ENCODE assay signal across 8 cellular contexts in the genomic region with DNA sequence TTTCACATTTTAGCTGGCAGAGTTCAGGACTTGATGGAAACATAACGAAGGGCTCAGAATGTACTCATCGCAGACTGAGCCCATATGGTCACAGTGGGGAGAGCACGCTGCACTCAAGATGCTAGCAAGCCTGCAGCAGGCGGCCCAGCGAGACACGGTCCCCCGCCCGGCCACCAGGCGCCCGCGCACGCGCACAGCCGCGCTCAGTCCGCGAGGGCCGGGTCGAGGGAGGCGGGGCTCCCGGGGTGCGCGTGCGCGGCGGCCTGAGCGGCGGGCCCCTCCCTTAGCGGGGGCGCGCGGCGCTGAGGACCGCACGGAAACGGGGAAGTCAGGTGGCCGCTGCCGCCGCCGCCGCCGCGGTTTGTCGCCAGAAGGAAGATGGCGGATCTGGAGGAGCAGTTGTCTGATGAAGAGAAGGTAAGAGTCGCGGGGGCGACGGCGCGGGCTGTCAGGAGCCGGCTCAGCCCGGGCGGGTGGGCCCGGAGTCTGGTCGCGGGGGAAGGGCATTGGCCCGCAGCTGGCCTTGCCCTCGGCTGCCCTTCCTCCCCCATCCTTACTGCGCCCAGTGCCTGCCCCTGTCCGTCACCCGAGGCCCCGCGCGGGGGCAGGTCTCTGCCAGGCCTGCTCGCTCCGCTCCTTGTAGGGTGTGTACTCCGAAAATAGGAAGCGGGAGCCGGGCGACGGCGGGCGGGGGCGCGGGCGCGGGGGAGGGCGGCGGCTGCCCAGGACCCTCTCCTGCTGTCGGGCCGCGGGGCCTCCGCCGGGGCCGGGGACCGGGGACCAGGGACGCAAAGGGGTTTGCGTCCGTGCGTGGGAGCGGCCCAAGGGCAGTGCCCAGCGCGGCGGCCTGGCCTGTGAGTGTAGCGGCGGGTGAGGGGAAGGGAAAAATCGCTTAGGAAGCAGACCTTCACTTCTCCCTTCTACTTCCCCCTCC. TPM values are rescaled to one million over a fixed set of nuclear protein-coding genes. Genes with fewer than 3 reads are reported as not detected.
DNase-seq lines count a peak whose midpoint lies in the region; ATAC-seq, FAIRE-seq and TF ChIP-seq lines count a peak whose summit lies in the region.

A gene (plus strand): TSS at position 354 of the 934 bp plus-strand sequence. CDS start 25 bp downstream, at position 379.

- peak within 1 kb of the TSS; percentile 82 to 83 for H3K4me2 ChIP-seq in H1 (ENCODE audit: insufficient read depth in 1 of 2, low read depth in 2 of 2, low read length in 2 of 2)

- H3K36me3 ChIP-seq in HUES48 (ENCODE audit: control insufficient read depth, insufficient read depth, low read length) (no peaks in the 10 kb centered on the region), NT2/D1 (ENCODE audit: insufficient read depth, insufficient read length, low read length) (no peaks in the 10 kb centered on the region), H1 (ENCODE audit: control insufficient read depth in 2 of 4, insufficient read depth in 4 of 4, low read length in 3 of 4) (no peaks in the 10 kb centered on the region)

- no peak within 1 kb of the TSS for H3K23ac ChIP-seq in H1 (ENCODE audit: insufficient read length)

- H3K36me3 Mint-ChIP-seq in activated CD8-positive, alpha-beta memory T cell treated with anti-CD3 and anti-CD28 coated beads, Interleukin-2, amount 10 ng/mL, durations not matched to agents 7 days and 5 days: peaks cover 3% of the 10 kb centered on the region

- no peak within 1 kb of the TSS for H2BK20ac ChIP-seq in H1 (ENCODE audit: low read length)

- DNase-seq in D721Med (ENCODE audit: insufficient read length, low spot score): peak; percentile 79
- DNase-seq in NT2/D1 (ENCODE audit: low read depth, low spot score): peak; percentile 81
- DNase-seq in activated CD8-positive, alpha-beta memory T cell treated with anti-CD3 and anti-CD28 coated beads, Interleukin-2, amount 10 ng/mL, durations not matched to agents 7 days and 5 days: peak; percentile 94
- peak; percentile 63 to 95 for DNase-seq in H1 (ENCODE audit: low read depth in 1 of 2, low spot score in 2 of 2)
- DNase-seq in mesenteric fat pad (ENCODE audit: low spot score): peak; percentile 99
- DNase-seq in stimulated activated CD8-positive, alpha-beta memory T cell treated with anti-CD3 and anti-CD28 coated beads, Interleukin-15, amount 100 ng/mL, for 1 hour (ENCODE audit: low read depth): peak; percentile 84

- peak; percentile 67 to 75 for TF ChIP-seq POLR2A in H1 (IDR thresholded peaks at IDR 0.05; ENCODE audit: control extremely low read depth in 1 of 2, low read depth in 2 of 2, low read length in 2 of 2)

- TF ChIP-seq CTCF in D721Med (IDR thresholded peaks at IDR 0.05; ENCODE audit: insufficient read depth, missing control alignments) (no peak), H1 (IDR thresholded peaks at IDR 0.05; ENCODE audit: control extremely low read depth in 1 of 3, insufficient read depth in 1 of 3, low read depth in 1 of 3, low read length in 3 of 3) (peak in 2 of 3 experiments; percentile 9 to 40; a peak in 1 of 4 replicates)

- FAIRE-seq in D721Med (lab: Jason Lieb, UNC) (no peak), H1 (lab: Jason Lieb, UNC) (no peak)

- TF ChIP-seq RAD21 in H1 (IDR thresholded peaks at IDR 0.05 in 1 of 2, conservative IDR thresholded peaks at IDR 0.05 in 1 of 2; ENCODE audit: low read depth in 2 of 2, low read length in 2 of 2): no peak

- H3K27me3 ChIP-seq in HUES48 (ENCODE audit: control insufficient read depth, insufficient read depth, low read length): no peaks in the 10 kb centered on the region
- H3K27me3 ChIP-seq in NT2/D1 (ENCODE audit: insufficient read depth, insufficient read length): no peaks in the 10 kb centered on the region
- H3K27me3 ChIP-seq in H1 (replicated peaks in 1 of 4; ENCODE audit: control insufficient read depth in 3 of 4, extremely low read depth in 1 of 4, insufficient read depth in 3 of 4, low read length in 3 of 4): no peaks in the 10 kb centered on the region

- no peaks in the 10 kb centered on the region for H3K9me3 ChIP-seq in HUES48 (ENCODE audit: control insufficient read depth, insufficient read depth, low read length)
- no peaks in the 10 kb centered on the region for H3K9me3 ChIP-seq in NT2/D1 (ENCODE audit: insufficient read depth, low read length)
- H3K9me3 ChIP-seq in H1 (ENCODE audit: insufficient read depth in 2 of 2, low read depth in 1 of 2, low read length in 1 of 2): no peaks in the 10 kb centered on the region

- H3K4me1 ChIP-seq in HUES48 (ENCODE audit: control insufficient read depth, insufficient read depth, low read length): peaks cover 16% of the 10 kb centered on the region
- no peaks in the 10 kb centered on the region for H3K4me1 ChIP-seq in NT2/D1 (ENCODE audit: insufficient read depth, insufficient read length)
- peaks cover 0 to 3% (median 1%) of the 10 kb centered on the region in 4 experiments; a peak in 4 of 7 replicates for H3K4me1 ChIP-seq in H1 (replicated peaks in 1 of 4; ENCODE audit: control insufficient read depth in 3 of 4, insufficient read depth in 4 of 4, low read length in 3 of 4)

- H2AK5ac ChIP-seq in H1 (ENCODE audit: low read depth, low read length): no peak within 1 kb of the TSS

- CTCF ChIA-PET in activated CD8-positive, alpha-beta memory T cell treated with anti-CD3 and anti-CD28 coated beads, Interleukin-2, amount 10 ng/mL, durations not matched to agents 7 days and 5 days (lab: Charles Lee): interaction anchor here (2.1 kb wide), 1 partner anchor 11 kb away, joined by 4 read pairs; no protein-coding TSS in a partner anchor
- CTCF ChIA-PET in H1 (lab: Charles Lee; ENCODE audit: partially characterized antibody): interaction anchor here (0.8 to 1.2 kb wide), 4 partner anchors 8 to 149 kb away, joined by 3 to 5 read pairs (median 4); no protein-coding TSS in a partner anchor

- no peak within 1 kb of the TSS for H2BK12ac ChIP-seq in H1 (ENCODE audit: low read depth, low read length)

- peak within 1 kb of the TSS; percentile 86 for H2AFZ ChIP-seq in H1 (ENCODE audit: low read length)

- no peaks in the 10 kb centered on the region for H3K23me2 ChIP-seq in H1 (ENCODE audit: low read depth, low read length)

- H3K4me3 ChIP-seq in HUES48 (ENCODE audit: low read depth, low read length): peak within 1 kb of the TSS; percentile 99
- H3K4me3 ChIP-seq in NT2/D1 (ENCODE audit: insufficient read length, low read depth): peak within 1 kb of the TSS; percentile 82
- H3K4me3 ChIP-seq in H1 (ENCODE audit: extremely low read depth in 1 of 4, insufficient read depth in 2 of 4, low read depth in 3 of 4, low read length in 4 of 4): peak within 1 kb of the TSS; percentile 71 to 84 (median 80)

- H2BK120ac ChIP-seq in H1 (replicated peaks; ENCODE audit: low read depth, low read length): no peak within 1 kb of the TSS

- POLR2A ChIA-PET in H1 (lab: Charles Lee; ENCODE audit: partially characterized antibody): interaction anchor here (0.6 to 2.1 kb wide), 4 partner anchors 8 to 252 kb away, joined by 3 to 7 read pairs (median 4); no protein-coding TSS in a partner anchor

- no peak within 1 kb of the TSS for H2BK15ac ChIP-seq in H1 (ENCODE audit: low read length)

- peak within 1 kb of the TSS; percentile 23 for H4K5ac ChIP-seq in H1 (ENCODE audit: insufficient read length, low read depth, low read length)

- peaks cover 10% of the 10 kb centered on the region for H3K27me3 Mint-ChIP-seq in activated CD8-positive, alpha-beta memory T cell treated with anti-CD3 and anti-CD28 coated beads, Interleukin-2, amount 10 ng/mL, durations not matched to agents 7 days and 5 days

- H3K9me3 Mint-ChIP-seq in activated CD8-positive, alpha-beta memory T cell treated with anti-CD3 and anti-CD28 coated beads, Interleukin-2, amount 10 ng/mL, durations not matched to agents 7 days and 5 days (ENCODE audit: low read depth): no peaks in the 10 kb centered on the region

- peak within 1 kb of the TSS; percentile 95 for H3K4me3 Mint-ChIP-seq in activated CD8-positive, alpha-beta memory T cell treated with anti-CD3 and anti-CD28 coated beads, Interleukin-2, amount 10 ng/mL, durations not matched to agents 7 days and 5 days

- no peak within 1 kb of the TSS for H3K4ac ChIP-seq in H1 (replicated peaks; ENCODE audit: insufficient read length, low read depth, low read length)

- H3K9ac ChIP-seq in HUES48 (ENCODE audit: low read depth, low read length): peak within 1 kb of the TSS; percentile 89
- peak within 1 kb of the TSS; percentile 76 for H3K9ac ChIP-seq in NT2/D1 (ENCODE audit: insufficient read length, low read depth)
- H3K9ac ChIP-seq in H1 (replicated peaks in 1 of 4; ENCODE audit: extremely low read depth in 1 of 4, low read depth in 3 of 4, low read length in 3 of 4): peak within 1 kb of the TSS; percentile 64 to 94 (median 86)

- peak within 1 kb of the TSS; percentile 91; the same call in 1 of the 2 replicates for H2BK5ac ChIP-seq in H1 (ENCODE audit: low read depth, low read length)

- H3K14ac ChIP-seq in H1 (ENCODE audit: insufficient read length): no peak within 1 kb of the TSS

- TF ChIP-seq EP300 in H1 (IDR thresholded peaks at IDR 0.05; ENCODE audit: borderline replicate concordance in 1 of 2, low read depth in 2 of 2, low read length in 2 of 2): no peak

- H4K91ac ChIP-seq in H1 (replicated peaks; ENCODE audit: insufficient read length, low read length): peak within 1 kb of the TSS; percentile 85

- H3K18ac ChIP-seq in H1 (ENCODE audit: extremely low read depth, low read length): peak within 1 kb of the TSS; percentile 51; the same call in 1 of the 2 replicates

- H3K79me2 ChIP-seq in H1 (ENCODE audit: control insufficient read depth in 1 of 2, insufficient read depth in 2 of 2, low read length in 2 of 2): peaks cover 21 to 45% of the 10 kb centered on the region in 2 experiments

- H3K27ac ChIP-seq in HUES48 (ENCODE audit: low read depth, low read length) (peak within 1 kb of the TSS; percentile 93), H1 (ENCODE audit: low read depth, low read length) (peak within 1 kb of the TSS; percentile 92)

- H3K79me1 ChIP-seq in H1 (ENCODE audit: low read depth, low read length): no peaks in the 10 kb centered on the region; the same call in 1 of the 2 replicates

- peaks cover 0 to 4% of the 10 kb centered on the region in 2 experiments for H4K20me1 ChIP-seq in H1 (replicated peaks in 1 of 2; ENCODE audit: control insufficient read depth in 1 of 2, insufficient read depth in 2 of 2, low read length in 2 of 2)

- peak; percentile 89 for ATAC-seq in GM21423 (IDR thresholded peaks at IDR 0.05; ENCODE audit: unreplicated experiment)
- ATAC-seq in activated CD8-positive, alpha-beta memory T cell treated with anti-CD3 and anti-CD28 coated beads, Interleukin-2, amount 10 ng/mL, durations not matched to agents 7 days and 5 days: peak; percentile 94

- H4K8ac ChIP-seq in H1 (ENCODE audit: extremely low read depth, insufficient read depth, low read length): peak within 1 kb of the TSS; percentile 83

- H3K4me1 Mint-ChIP-seq in activated CD8-positive, alpha-beta memory T cell treated with anti-CD3 and anti-CD28 coated beads, Interleukin-2, amount 10 ng/mL, durations not matched to agents 7 days and 5 days: peaks cover 31% of the 10 kb centered on the region

- H3K27ac Mint-ChIP-seq in activated CD8-positive, alpha-beta memory T cell treated with anti-CD3 and anti-CD28 coated beads, Interleukin-2, amount 10 ng/mL, durations not matched to agents 7 days and 5 days: peak within 1 kb of the TSS; percentile 93

- 1% methylated on average over 40 of the region's 98 CpGs; no CpG with 5 or more reads in 1 of the 2 experiments for WGBS in H1 (ENCODE audit: extremely low coverage in 1 of 2, insufficient coverage in 1 of 2, insufficient read length in 1 of 2, insufficient replicate concordance in 2 of 2, low coverage in 1 of 2, low lambda C conversion rate in 2 of 2, missing lambda C conversion rate in 1 of 2), 2 experiments

- H3K56ac ChIP-seq in H1 (replicated peaks; ENCODE audit: insufficient read length, low read depth, low read length): peak within 1 kb of the TSS; percentile 62

RNA-seq across cellular contexts. Expression of the gene that starts here (rescaled TPM):
- 100 to 1,000 TPM in 1 of 2 experiments, 10 to 100 TPM in 1; 90.9 to 135 TPM for total RNA-seq in activated CD8-positive, alpha-beta memory T cell treated with anti-CD3 and anti-CD28 coated beads, Interleukin-2, amount 10 ng/mL, durations not matched to agents 7 days and 5 days
- total RNA-seq in H1 (2021; fragmentation: NEBNext Ultra II Directional; extraction: Animal tissue kit (Norgen Biotek cat#: 25700)): 141 and 145 TPM in 2 replicates
- 8.7 and 33.2 TPM in 2 replicates for polyA plus RNA-seq in H1 (2011; rRNA removed)
- polyA plus RNA-seq in H1 (2011; cell fraction: cytosol; rRNA removed): 34.6 TPM
- polyA plus RNA-seq in H1 (2011; cell fraction: nucleus; rRNA removed): 5.8 TPM
- 50.2 to 123 TPM (median 60.7 TPM) in 4 replicates for polyA plus RNA-seq in H1 (2012, experiment 1 of 2)
- 28.7 TPM for polyA plus RNA-seq in H1 (2012, experiment 2 of 2)
- polyA plus RNA-seq in H1 (2013, experiment 1 of 2): 43.8 TPM
- 43.5 TPM for polyA plus RNA-seq in H1 (2013, experiment 2 of 2)
- polyA minus RNA-seq in H1 (2011; rRNA and poly(A)+ RNA removed): 27.6 and 46.3 TPM in 2 replicates
- 23.0 TPM for polyA minus RNA-seq in H1 (2011; cell fraction: cytosol; rRNA and poly(A)+ RNA removed)
- 50.7 TPM for polyA minus RNA-seq in H1 (2011; cell fraction: nucleus; rRNA and poly(A)+ RNA removed)
- 246 TPM for total RNA-seq in mesenteric fat pad

Comparison
In these comparisons a context has a peak if more than half of its experiments do, and no peak if none do; other contexts are left out.
1. Peak in every context shown above with its lines: DNase-seq, ATAC-seq, H3K4me3 ChIP-seq and H3K27ac ChIP-seq.